In genomic region chr12:81542065-81542464, GRCh38 we compare ENCODE assay signal across 21 cellular contexts.
"Had no signal": no experiment of that assay in that cellular context is flagged by ENCODE, and none has a peak within 500 bp of the region (broad histone marks: within the 10 kb centered on the region; RNA-seq: fewer than 3 reads in every experiment).

No MANE protein-coding gene starts in this region.

- H3K9me3 ChIP-seq: mucosa of descending colon, right lobe of liver, stomach, suprapubic skin, tibial nerve had no signal

- H3K27me3 ChIP-seq: right lobe of liver, stomach, suprapubic skin, tibial nerve had no signal

- H3K27me3 Mint-ChIP-seq: activated T-cell treated with anti-CD3 and anti-CD28 coated beads, Interleukin-2, amount 50 U/mL, for 24 hours; dendritic cell treated with granulocyte-macrophage colony-stimulating factor and Interleukin-4, amounts not matched to agents 40 ng/mL and 50 ng/mL, for 4 days; stimulated activated memory B cell treated with anti-CD40 and anti-IgM and Interleukin-4, amounts not matched to agents 10 μg/mL and 1 μg/mL and 100 μg/mL, for 72 hours had no signal

- H3K36me3 ChIP-seq: right lobe of liver, stomach, suprapubic skin, tibial nerve had no signal

- DNase-seq: activated naive CD4-positive, alpha-beta T cell; activated T-cell treated with anti-CD3 and anti-CD28 coated beads, Interleukin-2, amount 50 U/mL, for 24 hours; amniotic stem cell; effector CD4-positive, alpha-beta T cell; erythroblast; foreskin fibroblast; left ventricle myocardium superior; mucosa of descending colon; nephron progenitor cell; nucleus accumbens; right lobe of liver; small intestine; stimulated activated CD4-positive, alpha-beta T cell treated with anti-CD3 and anti-CD28 coated beads, Interleukin-15, amount 100 ng/mL, for 24 hours; stomach; T-helper 1 cell had no signal

- H3K27ac Mint-ChIP-seq: activated naive CD8-positive, alpha-beta T cell; activated T-cell treated with anti-CD3 and anti-CD28 coated beads, Interleukin-2, amount 50 U/mL, for 24 hours; activated T-helper 2 cell treated with anti-CD3 and anti-CD28 coated beads, Interferon-gamma antibody, Interleukin-2, Interleukin-4, amounts not matched to agents 10 μg/mL and 5 μg/mL and 100 μg/mL, durations not matched to agents 14 hours and 24 hours and 36 hours; dendritic cell treated with granulocyte-macrophage colony-stimulating factor and Interleukin-4, amounts not matched to agents 40 ng/mL and 50 ng/mL, for 4 days; stimulated activated memory B cell treated with anti-CD40 and anti-IgM and Interleukin-4, amounts not matched to agents 10 μg/mL and 1 μg/mL and 100 μg/mL, for 72 hours had no signal

- ATAC-seq: left ventricle myocardium superior; mucosa of descending colon; right lobe of liver; stimulated activated memory B cell treated with anti-CD40 and anti-IgM and Interleukin-4, amounts not matched to agents 10 μg/mL and 1 μg/mL and 100 μg/mL, for 72 hours had no signal

- H3K4me3 Mint-ChIP-seq: activated naive CD8-positive, alpha-beta T cell; activated T-cell treated with anti-CD3 and anti-CD28 coated beads, Interleukin-2, amount 50 U/mL, for 24 hours; dendritic cell treated with granulocyte-macrophage colony-stimulating factor and Interleukin-4, amounts not matched to agents 40 ng/mL and 50 ng/mL, for 4 days; nephron progenitor cell; stimulated activated memory B cell treated with anti-CD40 and anti-IgM and Interleukin-4, amounts not matched to agents 10 μg/mL and 1 μg/mL and 100 μg/mL, for 72 hours had no signal

- H3K27ac ChIP-seq: right lobe of liver, stomach, suprapubic skin, tibial nerve had no signal

- H3K4me1 ChIP-seq: right lobe of liver, stomach, suprapubic skin, tibial nerve had no signal

- H3K36me3 Mint-ChIP-seq: activated naive CD8-positive, alpha-beta T cell; stimulated activated memory B cell treated with anti-CD40 and anti-IgM and Interleukin-4, amounts not matched to agents 10 μg/mL and 1 μg/mL and 100 μg/mL, for 72 hours had no signal

- H3K4me3 ChIP-seq: mucosa of descending colon, right lobe of liver, stomach, suprapubic skin, tibial nerve had no signal

- H3K4me1 Mint-ChIP-seq: stimulated activated memory B cell treated with anti-CD40 and anti-IgM and Interleukin-4, amounts not matched to agents 10 μg/mL and 1 μg/mL and 100 μg/mL, for 72 hours had no signal

- H3K9me3 Mint-ChIP-seq: activated T-cell treated with anti-CD3 and anti-CD28 coated beads, Interleukin-2, amount 50 U/mL, for 24 hours; activated T-helper 2 cell treated with anti-CD3 and anti-CD28 coated beads, Interferon-gamma antibody, Interleukin-2, Interleukin-4, amounts not matched to agents 10 μg/mL and 5 μg/mL and 100 μg/mL, durations not matched to agents 14 hours and 24 hours and 36 hours; nephron progenitor cell had no signal
